8 cellular contexts compared by ENCODE assay signal in genomic region chr19:49812452-49812996, GRCh38.
DNase-seq lines count a peak whose midpoint lies in the region; ATAC-seq and TF ChIP-seq lines count a peak whose summit lies in the region.

No MANE protein-coding gene starts in this region.

- H3K27ac Mint-ChIP-seq in nephron progenitor cell = peak overlapping the region; percentile 100

- H3K4me3 ChIP-seq in BLaER1 (peak overlapping the region; percentile 70), duodenal mucosa (ENCODE audit: low read depth in 1 of 2, low read length in 2 of 2) (peak overlapping the region; percentile 91 to 100)

- peaks cover 57% of the 10 kb centered on the region for H3K4me1 Mint-ChIP-seq in nephron progenitor cell

- H3K4me2 ChIP-seq in BLaER1 = peak overlapping the region; percentile 85

- H3K36me3 Mint-ChIP-seq in nephron progenitor cell (ENCODE audit: low read depth) = no peaks in the 10 kb centered on the region

- no peaks in the 10 kb centered on the region for H3K9me3 Mint-ChIP-seq in nephron progenitor cell

- no peaks in the 10 kb centered on the region for H3K27me3 ChIP-seq in BLaER1
- H3K27me3 ChIP-seq in duodenal mucosa (ENCODE audit: control insufficient read depth in 1 of 2, insufficient read depth in 2 of 2, low read length in 2 of 2) = no peaks in the 10 kb centered on the region

- H3K36me3 ChIP-seq in BLaER1 (peaks cover 3% of the 10 kb centered on the region; the same call in 1 of the 2 replicates), duodenal mucosa (ENCODE audit: control insufficient read depth in 1 of 2, insufficient read depth in 2 of 2, low read length in 2 of 2) (no peaks in the 10 kb centered on the region)

- TF ChIP-seq CTCF in nephron progenitor cell (IDR thresholded peaks at IDR 0.05) = no peak

- peak overlapping the region; percentile 95 for H3K4me3 Mint-ChIP-seq in nephron progenitor cell

- DNase-seq in NCI-H69 (lab: John Stamatoyannopoulos, UW) (peak; percentile 34), nephron progenitor cell (no peak), foreskin melanocyte (no peak)

- H3K9me3 ChIP-seq in BLaER1 (no peaks in the 10 kb centered on the region), duodenal mucosa (ENCODE audit: control insufficient read depth in 1 of 2, low read length in 2 of 2) (no peaks in the 10 kb centered on the region)

- peak overlapping the region; percentile 66 for H3K9ac ChIP-seq in BLaER1
- peak overlapping the region; percentile 79 to 87 for H3K9ac ChIP-seq in duodenal mucosa (ENCODE audit: low read depth in 1 of 2, low read length in 2 of 2)

- H3K27ac ChIP-seq in BLaER1 (peak overlapping the region; percentile 74), duodenal mucosa (ENCODE audit: low read depth, low read length) (peak overlapping the region; percentile 94)

- no peaks in the 10 kb centered on the region for H4K20me1 ChIP-seq in BLaER1

- ATAC-seq in GM18868 (IDR thresholded peaks at IDR 0.05; ENCODE audit: unreplicated experiment) = no peak
- ATAC-seq in HG02852 (IDR thresholded peaks at IDR 0.05; ENCODE audit: unreplicated experiment) = no peak
- no peak for ATAC-seq in GM21526 (IDR thresholded peaks at IDR 0.05; ENCODE audit: low FRiP score, unreplicated experiment)

- peaks cover 7% of the 10 kb centered on the region for H3K27me3 Mint-ChIP-seq in nephron progenitor cell (ENCODE audit: low read depth, poor library complexity)

- H3K4me1 ChIP-seq in BLaER1 (peaks cover 45% of the 10 kb centered on the region), duodenal mucosa (ENCODE audit: control insufficient read depth in 1 of 2, insufficient read depth in 2 of 2, low read length in 2 of 2) (peaks cover 13 to 17% of the 10 kb centered on the region in 2 donors)
